In the genomic region with DNA sequence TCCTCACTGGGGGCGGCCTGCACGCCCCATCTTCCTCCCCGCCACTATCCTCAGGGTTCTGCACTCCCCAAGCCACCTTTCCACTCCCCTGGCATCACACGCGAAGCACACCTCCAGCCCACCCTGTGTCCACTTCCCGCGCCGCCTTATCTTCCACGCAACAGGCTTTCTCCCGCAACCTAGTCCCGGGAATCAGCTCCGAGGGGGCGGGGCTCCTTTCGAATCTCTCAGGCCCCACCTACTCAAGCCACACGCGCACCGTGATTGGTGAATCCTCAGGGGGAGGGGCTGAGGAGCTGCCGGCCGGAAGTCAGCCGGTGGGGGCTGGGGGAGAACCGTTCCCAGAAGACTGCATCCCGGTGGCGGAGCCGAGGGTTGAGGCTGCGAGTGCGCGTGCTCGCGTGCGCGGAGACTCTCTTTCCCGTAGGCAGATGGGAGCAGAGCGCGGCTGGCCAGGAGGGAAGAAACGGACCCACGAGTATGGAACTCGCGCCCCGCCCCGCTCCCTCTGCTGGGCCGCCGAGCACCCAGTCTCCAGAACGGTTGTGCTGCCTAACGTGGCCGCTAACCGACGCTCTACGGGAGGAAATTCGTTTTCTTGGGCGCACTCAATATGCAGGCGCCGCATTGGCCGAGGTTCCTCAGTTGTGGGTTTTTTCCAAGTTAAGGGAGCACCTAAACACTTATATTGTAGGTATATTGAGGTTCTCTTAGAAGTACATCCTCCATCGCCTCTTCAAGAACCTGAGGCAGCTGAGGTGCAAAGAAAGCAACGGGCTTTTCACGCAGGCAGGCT, we compare ENCODE assay signal across 8 cellular contexts. TPM values are rescaled to one million over a fixed set of nuclear protein-coding genes. Genes with fewer than 3 reads are reported as not detected.
A peak's percentile ranks its signal among the peaks of the same experiment; 100 is the strongest.
DNase-seq lines count a peak whose midpoint lies in the region; ATAC-seq and TF ChIP-seq lines count a peak whose summit lies in the region.

A gene (minus strand): TSS at position 194 of the 796 bp plus-strand sequence.

- TF ChIP-seq POLR2A in gastroesophageal sphincter (IDR thresholded peaks at IDR 0.05) = peak; percentile 60 to 69
- TF ChIP-seq POLR2A in suprapubic skin (IDR thresholded peaks at IDR 0.05) = no peak

- intact Hi-C loops in activated naive CD4-positive, alpha-beta T cell treated with anti-CD3 and anti-CD28 coated beads for 36 hours (cut with micrococcal nuclease) = loop anchor here (1.0 to 5.0 kb wide), 7 partner anchors 70 to 266 kb away; a partner anchor contains a TSS

- peak within 1 kb of the TSS; percentile 94 for H3K4me3 Mint-ChIP-seq in activated naive CD4-positive, alpha-beta T cell treated with anti-CD3 and anti-CD28 coated beads for 36 hours

- H3K9me3 ChIP-seq in gastroesophageal sphincter = no peaks in the 10 kb centered on the region
- no peaks in the 10 kb centered on the region for H3K9me3 ChIP-seq in suprapubic skin

- H3K4me1 ChIP-seq in gastroesophageal sphincter = peaks cover 0 to 57% (median 21%) of the 10 kb centered on the region in 3 donors
- H3K4me1 ChIP-seq in suprapubic skin = peaks cover 24% of the 10 kb centered on the region

- no peaks in the 10 kb centered on the region for H3K27me3 Mint-ChIP-seq in activated naive CD4-positive, alpha-beta T cell treated with anti-CD3 and anti-CD28 coated beads for 36 hours (ENCODE audit: low read depth)

- H3K36me3 ChIP-seq in gastroesophageal sphincter (peaks cover 0 to 21% of the 10 kb centered on the region in 2 donors), suprapubic skin (peaks cover 3% of the 10 kb centered on the region)

- TF ChIP-seq CTCF in gastroesophageal sphincter (IDR thresholded peaks at IDR 0.05) (peak in 3 of 4 experiments; percentile 69 to 88 (median 73)), suprapubic skin (IDR thresholded peaks at IDR 0.05) (peak; percentile 31 to 64)

- H3K27me3 ChIP-seq in gastroesophageal sphincter (no peaks in the 10 kb centered on the region), suprapubic skin (no peaks in the 10 kb centered on the region)

- H3K9me3 Mint-ChIP-seq in activated naive CD4-positive, alpha-beta T cell treated with anti-CD3 and anti-CD28 coated beads for 36 hours = no peaks in the 10 kb centered on the region

- CTCF ChIA-PET in HEK293T (lab: Yijun Ruan, JAX) = interaction anchor here (0.6 to 2.1 kb wide), 7 partner anchors 29 to 210 kb away, joined by 3 to 7 read pairs (median 4); a partner anchor contains a TSS
- CTCF ChIA-PET in activated naive CD4-positive, alpha-beta T cell treated with anti-CD3 and anti-CD28 coated beads for 36 hours (lab: Charles Lee) = interaction anchor here (0.9 to 8.9 kb wide), 6 partner anchors 25 to 249 kb away, joined by 3 to 126 read pairs (median 4); a partner anchor contains a TSS

- H3K27ac Mint-ChIP-seq in activated naive CD4-positive, alpha-beta T cell treated with anti-CD3 and anti-CD28 coated beads for 36 hours = peak within 1 kb of the TSS; percentile 89

- in situ Hi-C loops in SK-MEL-5 (cut with HindIII; ENCODE audit: low pct_unique_long_range_greater_than_20kb, low sequenced_read_pairs) = no loop called here

- H3K4me3 ChIP-seq in gastroesophageal sphincter (peak within 1 kb of the TSS; percentile 36 to 65), suprapubic skin (peak within 1 kb of the TSS; percentile 60)

- no peaks in the 10 kb centered on the region for H3K36me3 Mint-ChIP-seq in activated naive CD4-positive, alpha-beta T cell treated with anti-CD3 and anti-CD28 coated beads for 36 hours (ENCODE audit: low read depth)

- no peak for TF ChIP-seq EP300 in gastroesophageal sphincter (IDR thresholded peaks at IDR 0.05)
- TF ChIP-seq EP300 in suprapubic skin (IDR thresholded peaks at IDR 0.05) = no peak

- DNase-seq in GM04504 (ENCODE audit: low read depth) (peak; percentile 94), HEK293T (ENCODE audit: extremely low spot score) (peak; percentile 99), MV-4-11 (lab: John Stamatoyannopoulos, UW) (peak; percentile 82), SK-MEL-5 (ENCODE audit: low read depth, low spot score) (peak; percentile 94), non-pigmented ciliary epithelial cell (ENCODE audit: low read depth) (peak; percentile 76), suprapubic skin (ENCODE audit: low spot score in 2 of 2) (peak; percentile 97)
- DNase-seq in activated naive CD4-positive, alpha-beta T cell treated with anti-CD3 and anti-CD28 coated beads for 36 hours = peak; percentile 94

- POLR2A ChIA-PET in HEK293T (lab: Yijun Ruan, JAX) = interaction anchor here (0.6 to 2.1 kb wide), 26 partner anchors 10 to 247 kb away, joined by 3 to 18 read pairs (median 4); a partner anchor contains a TSS

- 1 to 5% methylated on average over 6 to 12 of the region's 56 CpGs for WGBS in gastroesophageal sphincter (ENCODE audit: low coverage in 1 of 2), 2 donors
- WGBS in suprapubic skin = under 1% methylated on average over 29 of the region's 56 CpGs

- H3K27ac ChIP-seq in gastroesophageal sphincter (peak within 1 kb of the TSS; percentile 76 to 92 (median 88)), suprapubic skin (peak within 1 kb of the TSS; percentile 74)

- H3K4me1 Mint-ChIP-seq in activated naive CD4-positive, alpha-beta T cell treated with anti-CD3 and anti-CD28 coated beads for 36 hours (ENCODE audit: low read depth) = peaks cover 6% of the 10 kb centered on the region

- peak; percentile 100 for ATAC-seq in gastroesophageal sphincter

TF ChIP-seq in HEK293T, 16 proteins besides CTCF, POLR2A, EP300 and RAD21:
- peak; percentile 85 for TF ChIP-seq FOXM1 (IDR thresholded peaks at IDR 0.05; ENCODE audit: borderline replicate concordance)
- TF ChIP-seq SP1 (IDR thresholded peaks at IDR 0.05) = no peak
- TF ChIP-seq ARNT (IDR thresholded peaks at IDR 0.05) = no peak
- TF ChIP-seq L3MBTL2 (conservative IDR thresholded peaks at IDR 0.05) = peak; percentile 83
- TF ChIP-seq ELF4 (IDR thresholded peaks at IDR 0.05) = peak; percentile 68
TF ChIP-seq in HEK293T: peak in this region for 3.

RNA-seq across cellular contexts. Expression of the gene that starts here (rescaled TPM):
- total RNA-seq in SK-MEL-5 (2014; rRNA removed; shearing (Covaris generic)) = 17.1 and 17.3 TPM in 2 replicates
- polyA plus RNA-seq in SK-MEL-5 (2015; cell fraction: cytosol; rRNA removed) = 22.7 and 29.9 TPM in 2 replicates
- polyA plus RNA-seq in SK-MEL-5 (2015; cell fraction: nucleus; rRNA removed) = 131 and 164 TPM in 2 replicates
- total RNA-seq in activated naive CD4-positive, alpha-beta T cell treated with anti-CD3 and anti-CD28 coated beads for 36 hours = 10 to 100 TPM; 19.3 to 21.5 TPM
- total RNA-seq in gastroesophageal sphincter (10 to 100 TPM in 2 of 4 donors, 1 to 10 TPM in 2; 6.9 to 26.9 (median 10.3) TPM), suprapubic skin (1 to 10 TPM; 1.9 to 6.8 (median 3.7) TPM)

Comparison
In these comparisons a context has a peak if more than half of its experiments do, and no peak if none do; other contexts are left out.
1. Peak in every context shown above with its lines: DNase-seq, ATAC-seq, H3K4me3 ChIP-seq and H3K27ac ChIP-seq.
2. POLR2A ChIP-seq: peak in gastroesophageal sphincter (2 of 2); none in suprapubic skin (0 of 2).